ENCODE assay signal across 8 cellular contexts in genomic region chr9:123267481-123268239, GRCh38. TPM values are rescaled to one million over a fixed set of nuclear protein-coding genes. Genes with fewer than 3 reads are reported as not detected.
DNase-seq lines count a peak whose midpoint lies in the region; ATAC-seq and TF ChIP-seq lines count a peak whose summit lies in the region.

No MANE protein-coding gene starts in this region.

- H3K4me2 ChIP-seq in hepatocyte: peak overlapping the region; percentile 92

- no peaks in the 10 kb centered on the region for H3K9me3 Mint-ChIP-seq in activated T-helper 2 cell treated with anti-CD3 and anti-CD28 coated beads, Interferon-gamma antibody, Interleukin-2, Interleukin-4, amounts not matched to agents 10 μg/mL and 5 μg/mL and 100 μg/mL, durations not matched to agents 14 hours and 24 hours and 36 hours

- peaks cover 52% of the 10 kb centered on the region for H3K79me2 ChIP-seq in hepatocyte

- H3K27me3 ChIP-seq in HUES48 (ENCODE audit: control insufficient read depth, insufficient read depth, low read length) (no peaks in the 10 kb centered on the region; the same call in 1 of the 2 replicates), hepatocyte (peaks cover 8% of the 10 kb centered on the region)

- ATAC-seq in GM19372 (IDR thresholded peaks at IDR 0.05; ENCODE audit: low read depth, unreplicated experiment) (peak; percentile 3), HG02610 (IDR thresholded peaks at IDR 0.05; ENCODE audit: unreplicated experiment) (no peak), HG03469 (IDR thresholded peaks at IDR 0.05; ENCODE audit: unreplicated experiment) (no peak)

- 0% methylated on average over 8 of the region's 43 CpGs for WGBS in hepatocyte (ENCODE audit: low lambda C conversion rate, missing lambda C conversion rate)

- H2AFZ ChIP-seq in hepatocyte: peak overlapping the region; percentile 81

- H3K4me3 ChIP-seq in HUES48 (ENCODE audit: low read depth, low read length): peak overlapping the region; percentile 71
- peak overlapping the region; percentile 96 for H3K4me3 ChIP-seq in hepatocyte
- peak overlapping the region; percentile 64 to 86 (median 70) for H3K4me3 ChIP-seq in skin epidermis

- H3K36me3 ChIP-seq in HUES48 (ENCODE audit: control insufficient read depth, insufficient read depth, low read length) (no peaks in the 10 kb centered on the region), hepatocyte (replicated peaks; ENCODE audit: insufficient read depth, low read depth) (no peaks in the 10 kb centered on the region)

- H3K27ac ChIP-seq in HUES48 (ENCODE audit: low read depth, low read length) (no peak overlapping the region), hepatocyte (no peak overlapping the region), skin epidermis (peak overlapping the region in 18 of 21 experiments; percentile 8 to 87 (median 68))

- H3K4me1 ChIP-seq in HUES48 (ENCODE audit: control insufficient read depth, insufficient read depth, low read length): peaks cover 40% of the 10 kb centered on the region
- H3K4me1 ChIP-seq in hepatocyte (ENCODE audit: insufficient read depth): peaks cover 10% of the 10 kb centered on the region

- no peak for TF ChIP-seq CTCF in hepatocyte (IDR thresholded peaks at IDR 0.05; ENCODE audit: poor library complexity)

- no peaks in the 10 kb centered on the region for H3K9me3 ChIP-seq in HUES48 (ENCODE audit: control insufficient read depth, insufficient read depth, low read length)
- H3K9me3 ChIP-seq in hepatocyte (ENCODE audit: low read depth): no peaks in the 10 kb centered on the region

- H3K4me3 Mint-ChIP-seq in activated T-helper 2 cell treated with anti-CD3 and anti-CD28 coated beads, Interferon-gamma antibody, Interleukin-2, Interleukin-4, amounts not matched to agents 10 μg/mL and 5 μg/mL and 100 μg/mL, durations not matched to agents 14 hours and 24 hours and 36 hours (ENCODE audit: low read depth): peak overlapping the region; percentile 75

- H3K9ac ChIP-seq in HUES48 (ENCODE audit: low read depth, low read length): peak overlapping the region; percentile 48; the same call in 1 of the 2 replicates

- H3K9me2 ChIP-seq in hepatocyte (replicated peaks; ENCODE audit: insufficient read depth): no peaks in the 10 kb centered on the region

- intact Hi-C loops in activated T-helper 2 cell treated with anti-CD3 and anti-CD28 coated beads, Interferon-gamma antibody, Interleukin-2, Interleukin-4, amounts not matched to agents 10 μg/mL and 5 μg/mL and 100 μg/mL, durations not matched to agents 14 hours and 24 hours and 36 hours (cut with micrococcal nuclease): loop anchor here (1.0 to 5.0 kb wide), 4 partner anchors 40 to 440 kb away; partner anchors contain the start of genes PDCL and ZBTB6

- H3K36me3 Mint-ChIP-seq in activated T-helper 2 cell treated with anti-CD3 and anti-CD28 coated beads, Interferon-gamma antibody, Interleukin-2, Interleukin-4, amounts not matched to agents 10 μg/mL and 5 μg/mL and 100 μg/mL, durations not matched to agents 14 hours and 24 hours and 36 hours (ENCODE audit: low read depth): no peaks in the 10 kb centered on the region

- H3K27ac Mint-ChIP-seq in activated T-helper 2 cell treated with anti-CD3 and anti-CD28 coated beads, Interferon-gamma antibody, Interleukin-2, Interleukin-4, amounts not matched to agents 10 μg/mL and 5 μg/mL and 100 μg/mL, durations not matched to agents 14 hours and 24 hours and 36 hours: peak overlapping the region; percentile 14

- H3K4me1 Mint-ChIP-seq in activated T-helper 2 cell treated with anti-CD3 and anti-CD28 coated beads, Interferon-gamma antibody, Interleukin-2, Interleukin-4, amounts not matched to agents 10 μg/mL and 5 μg/mL and 100 μg/mL, durations not matched to agents 14 hours and 24 hours and 36 hours (ENCODE audit: low read depth): peaks cover 22% of the 10 kb centered on the region

- peaks cover 21% of the 10 kb centered on the region for H3K27me3 Mint-ChIP-seq in activated T-helper 2 cell treated with anti-CD3 and anti-CD28 coated beads, Interferon-gamma antibody, Interleukin-2, Interleukin-4, amounts not matched to agents 10 μg/mL and 5 μg/mL and 100 μg/mL, durations not matched to agents 14 hours and 24 hours and 36 hours (ENCODE audit: low read depth)

- no peak for DNase-seq in activated T-helper 2 cell treated with anti-CD3 and anti-CD28 coated beads, Interferon-gamma antibody, Interleukin-2, Interleukin-4, amounts not matched to agents 10 μg/mL and 5 μg/mL and 100 μg/mL, durations not matched to agents 14 hours and 24 hours and 36 hours (ENCODE audit: low spot score)
- DNase-seq in hepatocyte (ENCODE audit: low spot score) (peak; percentile 22), inferior parietal cortex (ENCODE audit: extremely low spot score) (no peak)

- peaks cover 7% of the 10 kb centered on the region for H4K20me1 ChIP-seq in hepatocyte (ENCODE audit: insufficient read depth, poor library complexity, severe bottlenecking)

RNA-seq across cellular contexts. Expression of gene STRBP, which starts 0.7 kb away (rescaled TPM):
- 19.9 and 20.6 TPM in 2 replicates for total RNA-seq in activated T-helper 2 cell treated with anti-CD3 and anti-CD28 coated beads, Interferon-gamma antibody, Interleukin-2, Interleukin-4, amounts not matched to agents 10 μg/mL and 5 μg/mL and 100 μg/mL, durations not matched to agents 14 hours and 24 hours and 36 hours
- total RNA-seq in hepatocyte: 25.8 and 26.8 TPM in 2 replicates
- polyA plus RNA-seq in hepatocyte: 27.7 and 28.1 TPM in 2 replicates

Comparison
In these comparisons a context has a peak if more than half of its experiments do, and no peak if none do; other contexts are left out.
1. H3K27ac ChIP-seq: peak in skin epidermis (18 of 21); none in HUES48 (single experiment) and hepatocyte (single experiment).
2. Peak in every context shown above with its lines, with median percentiles within 50 percentile points of each other: H3K4me3 ChIP-seq.